12 cellular contexts compared by ENCODE assay signal in genomic region chr2:128374001-128374710, GRCh38. TPM values are rescaled to one million over a fixed set of nuclear protein-coding genes. Genes with fewer than 3 reads are reported as not detected.
DNase-seq lines count a peak whose midpoint lies in the region; ATAC-seq and TF ChIP-seq lines count a peak whose summit lies in the region.
"Had no signal": no experiment of that assay in that cellular context is flagged by ENCODE, and none has a peak within 500 bp of the region (broad histone marks: within the 10 kb centered on the region; RNA-seq: fewer than 3 reads in every experiment).

No MANE protein-coding gene starts in this region.

- intact Hi-C loops in IMR-90 (cut with micrococcal nuclease) = loop anchor here (2.0 kb wide), 1 partner anchor 45 kb away; no protein-coding TSS in a partner anchor

- H2BK120ac ChIP-seq in IMR-90 (ENCODE audit: low read depth, low read length) = peak overlapping the region; percentile 99

- CTCF ChIA-PET in IMR-90 (lab: Yijun Ruan, JAX) = interaction anchor here (0.6 to 1.1 kb wide), 2 partner anchors 19 to 895 kb away, joined by 3 to 5 read pairs; no protein-coding TSS in a partner anchor
- CTCF ChIA-PET in activated naive CD4-positive, alpha-beta T cell treated with anti-CD3 and anti-CD28 coated beads, Interleukin-2, amount 10 ng/mL, durations not matched to agents 7 days and 5 days (lab: Charles Lee) = no interaction called here

- peaks cover 20% of the 10 kb centered on the region for H3K9me1 ChIP-seq in IMR-90 (ENCODE audit: insufficient read depth, low read length)

- H3K36me3 Mint-ChIP-seq in activated naive CD4-positive, alpha-beta T cell treated with anti-CD3 and anti-CD28 coated beads, Interleukin-2, amount 10 ng/mL, durations not matched to agents 7 days and 5 days = no peaks in the 10 kb centered on the region

- H4K91ac ChIP-seq in IMR-90 (ENCODE audit: insufficient read depth, low read depth, low read length) = peak overlapping the region; percentile 99

- no TSS peak for BruUV-seq in IMR-90 (replicated peaks; lab: Mats Ljungman, UMichigan)

- H3K4me3 Mint-ChIP-seq in activated naive CD4-positive, alpha-beta T cell treated with anti-CD3 and anti-CD28 coated beads, Interleukin-2, amount 10 ng/mL, durations not matched to agents 7 days and 5 days = no peak overlapping the region
- H3K4me3 Mint-ChIP-seq: activated CD8-positive, alpha-beta T cell treated with anti-CD3 and anti-CD28 coated beads, Interleukin-2, amount 10 ng/mL, durations not matched to agents 7 days and 5 days; B cell; dendritic cell treated with granulocyte-macrophage colony-stimulating factor and Interleukin-4, amounts not matched to agents 40 ng/mL and 50 ng/mL, for 4 days had no signal

- no peaks in the 10 kb centered on the region for H4K20me1 ChIP-seq in IMR-90 (ENCODE audit: insufficient read depth, low read length)

- dilution Hi-C loops in IMR-90 (cut with HindIII; ENCODE audit: low sequenced_read_pairs, unreplicated experiment) = no loop called here

- H3K36me3 ChIP-seq in IMR-90 (ENCODE audit: control insufficient read depth, insufficient read depth, low read length) = no peaks in the 10 kb centered on the region
- H3K36me3 ChIP-seq in esophagus (ENCODE audit: control insufficient read depth in 2 of 2, insufficient read depth in 2 of 2, low read length in 1 of 2) = no peaks in the 10 kb centered on the region

- H3K9me3 Mint-ChIP-seq in activated naive CD4-positive, alpha-beta T cell treated with anti-CD3 and anti-CD28 coated beads, Interleukin-2, amount 10 ng/mL, durations not matched to agents 7 days and 5 days = no peaks in the 10 kb centered on the region
- H3K9me3 Mint-ChIP-seq: dendritic cell treated with granulocyte-macrophage colony-stimulating factor and Interleukin-4, amounts not matched to agents 40 ng/mL and 50 ng/mL, for 4 days had no signal

- H4K8ac ChIP-seq in IMR-90 (ENCODE audit: low read depth in 2 of 2, low read length in 2 of 2) = peak overlapping the region; percentile 88 to 90

- POLR2A ChIA-PET in IMR-90 (lab: Charles Lee; ENCODE audit: unreplicated experiment) = interaction anchor here (0.5 kb wide), 1 partner anchor 190 kb away, joined by 3 read pairs; no protein-coding TSS in a partner anchor

- peak overlapping the region; percentile 77; the same call in 1 of the 2 replicates for H3K56ac ChIP-seq in IMR-90 (ENCODE audit: extremely low read depth, insufficient read depth, low read length)

- in situ Hi-C loops in IMR-90 (cut with MboI; ENCODE audit: low sequenced_read_pairs) = no loop called here

- H4K5ac ChIP-seq in IMR-90 (ENCODE audit: low read depth, low read length) = peak overlapping the region; percentile 82

- H3K18ac ChIP-seq in IMR-90 (ENCODE audit: low read depth, low read length) = peak overlapping the region; percentile 72

- DNase-seq in A172 (ENCODE audit: low spot score) (peak; percentile 77), IMR-90 (peak; percentile 87), myocyte (ENCODE audit: low read depth) (peak; percentile 86), GOT3 (lab: John Stamatoyannopoulos, UW) (no peak), 8988T (no peak)
- DNase-seq in activated naive CD4-positive, alpha-beta T cell treated with anti-CD3 and anti-CD28 coated beads, Interleukin-2, amount 10 ng/mL, durations not matched to agents 7 days and 5 days = no peak
- DNase-seq: activated CD8-positive, alpha-beta T cell treated with anti-CD3 and anti-CD28 coated beads, Interleukin-2, amount 10 ng/mL, durations not matched to agents 7 days and 5 days; left cardiac atrium had no signal

- peak overlapping the region; percentile 59 for H3K27ac ChIP-seq in IMR-90 (ENCODE audit: insufficient read depth, low read length)
- H3K27ac ChIP-seq in esophagus (ENCODE audit: low read depth in 2 of 2, low read length in 1 of 2) = peak overlapping the region; percentile 72 to 74

- peak overlapping the region; percentile 52 for H2BK5ac ChIP-seq in IMR-90 (ENCODE audit: low read depth, low read length, poor library complexity, severe bottlenecking)

- peak overlapping the region; percentile 99 for H3K14ac ChIP-seq in IMR-90 (replicated peaks; ENCODE audit: low read depth, low read length)

- peak overlapping the region; percentile 80 for H2AFZ ChIP-seq in IMR-90 (replicated peaks; ENCODE audit: low read length, poor library complexity)

- no peaks in the 10 kb centered on the region for H3K9me3 ChIP-seq in IMR-90 (ENCODE audit: control insufficient read depth, insufficient read depth, low read length)
- no peaks in the 10 kb centered on the region for H3K9me3 ChIP-seq in esophagus (ENCODE audit: control insufficient read depth in 2 of 2, insufficient read depth in 1 of 2, low read depth in 1 of 2, low read length in 1 of 2)

- H2AK9ac ChIP-seq in IMR-90 (replicated peaks; ENCODE audit: low read depth, low read length, poor library complexity) = peak overlapping the region; percentile 94

- peak overlapping the region; percentile 100 for H3K23ac ChIP-seq in IMR-90 (ENCODE audit: low read depth, low read length)

- 26% methylated on average over 7 of the region's 15 CpGs; no CpG with 5 or more reads in 1 of the 2 experiments for WGBS in IMR-90 (ENCODE audit: extremely low coverage in 2 of 2, insufficient read length in 1 of 2), 2 experiments
- WGBS in esophagus, 2 donors = 46 to 63% methylated on average over 15 of the region's 15 CpGs

- ATAC-seq in IMR-90 (ENCODE audit: low read depth) (peak; percentile 94), HG02678 (IDR thresholded peaks at IDR 0.05; ENCODE audit: unreplicated experiment) (no peak)
- ATAC-seq: activated CD8-positive, alpha-beta T cell treated with anti-CD3 and anti-CD28 coated beads, Interleukin-2, amount 10 ng/mL, durations not matched to agents 7 days and 5 days; left cardiac atrium had no signal

- no peak for TF ChIP-seq CTCF in IMR-90 (conservative IDR thresholded peaks at IDR 0.05; ENCODE audit: low read depth, low read length)

- TF ChIP-seq RAD21 in IMR-90 (IDR thresholded peaks at IDR 0.05; ENCODE audit: low read length) = peak; percentile 23; the same call in 1 of the 2 replicates

- H3K4me1 ChIP-seq in IMR-90 (ENCODE audit: control insufficient read depth, insufficient read depth, low read length) (peaks cover 28% of the 10 kb centered on the region), esophagus (ENCODE audit: control insufficient read depth in 2 of 2, insufficient read depth in 2 of 2, low read length in 1 of 2) (peaks cover 7 to 54% of the 10 kb centered on the region in 2 donors)

- H3K4me2 ChIP-seq in IMR-90 (ENCODE audit: low read depth, low read length) = peak overlapping the region; percentile 22

- H3K9ac ChIP-seq in IMR-90 (ENCODE audit: low read depth, low read length) = peak overlapping the region; percentile 19; the same call in 1 of the 2 replicates

- no peak for TF ChIP-seq POLR2A in IMR-90 (IDR thresholded peaks at IDR 0.05; ENCODE audit: low read depth, low read length)

- peak overlapping the region; percentile 95; the same call in 2 of the 3 replicates for H2BK15ac ChIP-seq in IMR-90 (ENCODE audit: low read depth, low read length)

- peak overlapping the region; percentile 100 for H2AK5ac ChIP-seq in IMR-90 (ENCODE audit: low read depth, low read length)

- peaks cover 31% of the 10 kb centered on the region for H3K27me3 Mint-ChIP-seq in activated naive CD4-positive, alpha-beta T cell treated with anti-CD3 and anti-CD28 coated beads, Interleukin-2, amount 10 ng/mL, durations not matched to agents 7 days and 5 days
- H3K27me3 Mint-ChIP-seq: B cell had no signal

- H3K27me3 ChIP-seq in IMR-90 (ENCODE audit: control insufficient read depth, insufficient read depth, low read length) (no peaks in the 10 kb centered on the region), esophagus (ENCODE audit: control insufficient read depth in 1 of 2, insufficient read depth in 2 of 2, low read length in 2 of 2) (no peaks in the 10 kb centered on the region)

- no peak overlapping the region for H3K4me3 ChIP-seq in IMR-90 (ENCODE audit: insufficient read depth, low read depth, low read length)
- H3K4me3 ChIP-seq in esophagus (ENCODE audit: low read depth in 1 of 2, low read length in 2 of 2) = no peak overlapping the region

- H2BK20ac ChIP-seq in IMR-90 (ENCODE audit: low read depth, low read length) = peak overlapping the region; percentile 98

- peaks cover 0 to 6% of the 10 kb centered on the region in 2 experiments; a peak in 1 of 4 replicates for H3K79me1 ChIP-seq in IMR-90 (ENCODE audit: low read depth in 1 of 2, low read length in 2 of 2)

- peaks cover 10% of the 10 kb centered on the region for H3K4me1 Mint-ChIP-seq in activated naive CD4-positive, alpha-beta T cell treated with anti-CD3 and anti-CD28 coated beads, Interleukin-2, amount 10 ng/mL, durations not matched to agents 7 days and 5 days
- H3K4me1 Mint-ChIP-seq: B cell had no signal

- peak overlapping the region; percentile 99 for H3K4ac ChIP-seq in IMR-90 (ENCODE audit: low read depth, low read length)

- H3K27ac Mint-ChIP-seq in activated naive CD4-positive, alpha-beta T cell treated with anti-CD3 and anti-CD28 coated beads, Interleukin-2, amount 10 ng/mL, durations not matched to agents 7 days and 5 days = no peak overlapping the region
- H3K27ac Mint-ChIP-seq: activated CD8-positive, alpha-beta T cell treated with anti-CD3 and anti-CD28 coated beads, Interleukin-2, amount 10 ng/mL, durations not matched to agents 7 days and 5 days; B cell; dendritic cell treated with granulocyte-macrophage colony-stimulating factor and Interleukin-4, amounts not matched to agents 40 ng/mL and 50 ng/mL, for 4 days had no signal

TF ChIP-seq in IMR-90, 13 proteins besides CTCF, POLR2A, EP300 and RAD21 (continues in another document):
- TF ChIP-seq MAFK (IDR thresholded peaks at IDR 0.05; ENCODE audit: low read depth, low read length) (no peak), CEBPB (IDR thresholded peaks at IDR 0.05; ENCODE audit: low read depth, low read length) (no peak), USF2 (IDR thresholded peaks at IDR 0.05; ENCODE audit: low read depth, low read length) (no peak), BHLHE40 (IDR thresholded peaks at IDR 0.05; ENCODE audit: low read depth, low read length) (peak; percentile 53; the same call in 1 of the 2 replicates), MAZ (IDR thresholded peaks at IDR 0.05; ENCODE audit: borderline replicate concordance, low read depth, low read length) (peak; percentile 74; the same call in 1 of the 2 replicates)

RNA-seq across cellular contexts. Expression of gene HS6ST1, which starts 55.5 kb away (rescaled TPM):
- 33.7 and 45.8 TPM in 2 replicates for total RNA-seq in A172 (2014; rRNA removed; shearing (Covaris generic))
- total RNA-seq in IMR-90 (2012; rRNA removed) (29.7 and 29.9 TPM in 2 replicates), myocyte (30.8 and 43.1 TPM in 2 replicates)
- polyA plus RNA-seq in IMR-90 (2012; rRNA removed) (36.9 and 39.7 TPM in 2 replicates), esophagus (10 to 100 TPM; 23.1 to 29.9 TPM)
- 22.1 and 48.3 TPM in 2 replicates for polyA plus RNA-seq in IMR-90 (2012; cell fraction: cytosol; rRNA removed)
- 21.0 and 34.4 TPM in 2 replicates for polyA plus RNA-seq in IMR-90 (2012; cell fraction: nucleus; rRNA removed; ENCODE audit: low replicate concordance)
- 20.9 TPM for polyA plus RNA-seq in myocyte (2012)

Comparison
In these comparisons a context has a peak if more than half of its experiments do, and no peak if none do; other contexts are left out.
1. DNase-seq: peak in A172 (single experiment), IMR-90 (single experiment) and myocyte (single experiment); none in GOT3 (single experiment), 8988T (single experiment) and activated naive CD4-positive, alpha-beta T cell treated with anti-CD3 and anti-CD28 coated beads, Interleukin-2, amount 10 ng/mL, durations not matched to agents 7 days and 5 days (single experiment).